In the genomic region with DNA sequence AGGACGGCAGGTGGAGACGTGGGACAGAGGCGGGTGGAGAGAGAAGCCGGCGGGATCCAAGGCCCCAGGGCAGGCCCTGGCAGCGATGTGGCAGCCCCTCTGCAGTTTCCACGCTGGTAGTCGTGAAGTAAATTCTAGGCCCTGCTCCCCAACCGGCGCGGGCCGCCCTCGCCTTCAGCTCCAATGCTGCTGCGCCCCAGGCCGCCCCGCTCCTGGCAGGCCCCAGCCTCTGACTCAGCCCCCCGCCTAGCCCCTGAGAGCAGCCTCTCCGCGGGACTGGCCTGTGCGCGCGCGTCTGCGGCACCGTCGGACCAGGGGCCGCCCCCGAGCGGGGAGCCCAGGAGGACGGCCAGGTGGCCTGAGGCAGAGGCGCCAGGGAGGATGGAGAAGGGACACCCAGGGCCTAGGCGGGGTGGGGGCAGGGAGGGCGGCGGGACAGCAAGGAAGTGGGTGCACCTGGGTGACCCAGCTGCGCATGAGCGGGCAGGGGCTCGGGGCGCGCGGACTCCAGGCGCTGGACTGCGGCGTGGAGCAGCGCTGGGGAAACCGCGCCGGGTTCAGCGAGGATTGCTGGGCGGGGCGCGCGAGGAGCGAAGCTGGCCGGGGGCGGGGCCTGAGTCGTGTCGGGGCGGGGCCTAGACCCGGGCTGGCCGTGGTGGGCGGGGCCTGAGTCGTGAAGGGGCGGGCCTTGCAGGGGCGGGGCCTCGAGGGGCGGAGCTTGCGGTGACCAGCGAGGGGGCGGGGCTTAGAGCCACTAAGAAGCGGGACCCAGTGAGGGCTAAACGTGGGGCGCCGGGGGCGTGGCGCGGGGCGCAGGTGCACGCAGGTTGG, we compare ENCODE assay signal across 8 cellular contexts. TPM values are rescaled to one million over a fixed set of nuclear protein-coding genes. Genes with fewer than 3 reads are reported as not detected.
DNase-seq lines count a peak whose midpoint lies in the region; ATAC-seq, FAIRE-seq and TF ChIP-seq lines count a peak whose summit lies in the region.

No MANE protein-coding gene starts in this region.

- peak overlapping the region; percentile 85 for H2AFZ ChIP-seq in mammary epithelial cell (ENCODE audit: low read depth, low read length)

- peak; percentile 90 for ATAC-seq in WTC11

- POLR2A ChIA-PET in WTC11 (lab: Charles Lee) = interaction anchor here (0.6 to 1.1 kb wide), 5 partner anchors 18 to 327 kb away, joined by 3 to 5 read pairs (median 3); no protein-coding TSS in a partner anchor

- H3K36me3 Mint-ChIP-seq in WTC11 = peaks cover 8% of the 10 kb centered on the region

- H3K27ac ChIP-seq in mammary epithelial cell (ENCODE audit: insufficient read depth, low read depth, low read length) (no peak overlapping the region), small intestine (ENCODE audit: low read depth in 1 of 2, low read length in 1 of 2) (no peak overlapping the region)

- peaks cover 2% of the 10 kb centered on the region for H3K79me2 ChIP-seq in mammary epithelial cell (ENCODE audit: insufficient read depth, low read length)

- H3K4me3 Mint-ChIP-seq in WTC11 = peak overlapping the region; percentile 66

- FAIRE-seq in small intestine (lab: Jason Lieb, UNC) = no peak

- H3K4me2 ChIP-seq in mammary epithelial cell (ENCODE audit: insufficient read depth, low read depth, low read length) = peak overlapping the region; percentile 98

- H3K9ac ChIP-seq in mammary epithelial cell (ENCODE audit: insufficient read depth, low read length) = no peak overlapping the region

- no peaks in the 10 kb centered on the region for H3K27me3 ChIP-seq in mammary epithelial cell (ENCODE audit: insufficient read depth, low read length)
- no peaks in the 10 kb centered on the region for H3K27me3 ChIP-seq in small intestine (ENCODE audit: control insufficient read depth in 2 of 2, insufficient read depth in 2 of 2, low read length in 2 of 2)

- intact Hi-C loops in mammary epithelial cell (cut with micrococcal nuclease) = no loop called here

- no peaks in the 10 kb centered on the region for H3K4me1 Mint-ChIP-seq in WTC11

- H3K4me3 ChIP-seq in mammary epithelial cell (replicated peaks in 1 of 3; ENCODE audit: insufficient read depth in 1 of 3, low read depth in 2 of 3, low read length in 3 of 3) = peak overlapping the region; percentile 41 to 58 (median 54)
- H3K4me3 ChIP-seq in small intestine (ENCODE audit: low read depth in 1 of 2, low read length in 2 of 2) = peak overlapping the region; percentile 30 to 64

- in situ Hi-C loops in mammary epithelial cell (cut with MboI; ENCODE audit: low sequenced_read_pairs in 2 of 2) = no loop called here

- peaks cover 6% of the 10 kb centered on the region for H3K4me1 ChIP-seq in mammary epithelial cell (ENCODE audit: insufficient read depth, low read length)
- no peaks in the 10 kb centered on the region for H3K4me1 ChIP-seq in small intestine (ENCODE audit: control insufficient read depth in 2 of 2, insufficient read depth in 1 of 2, low read depth in 1 of 2, low read length in 1 of 2)

- no peak for TF ChIP-seq CTCF in WTC11 (IDR thresholded peaks at IDR 0.05)
- TF ChIP-seq CTCF in mammary epithelial cell (conservative IDR thresholded peaks at IDR 0.05 in 1 of 2, IDR thresholded peaks at IDR 0.05 in 1 of 2; ENCODE audit: extremely low read depth in 1 of 2, insufficient read depth in 1 of 2, low read depth in 1 of 2, low read length in 2 of 2) = no peak

- CTCF ChIA-PET in WTC11 (lab: Charles Lee) (interaction anchor here (0.6 to 1.9 kb wide), 9 partner anchors 10 to 328 kb away, joined by 3 to 17 read pairs (median 5); a partner anchor contains a TSS), mammary epithelial cell (lab: Charles Lee; ENCODE audit: low non-redundant PET) (interaction anchor here (0.6 kb wide), 1 partner anchor 45 kb away, joined by 3 read pairs; no protein-coding TSS in a partner anchor)

- BruUV-seq in mammary epithelial cell (replicated peaks; lab: Mats Ljungman, UMichigan) = no TSS peak

- H3K9me3 ChIP-seq in mammary epithelial cell (replicated peaks; ENCODE audit: insufficient read depth, low read length) (peaks cover 2% of the 10 kb centered on the region), small intestine (ENCODE audit: control insufficient read depth, low read depth) (no peaks in the 10 kb centered on the region)

- no peak overlapping the region for H3K27ac Mint-ChIP-seq in WTC11

- 2% methylated on average over 9 of the region's 78 CpGs for WGBS in mammary epithelial cell (ENCODE audit: low coverage, missing lambda C conversion rate)
- 4 to 9% (median 5%) methylated on average over 42 to 78 of the region's 78 CpGs for WGBS in small intestine, 3 donors

- dilution Hi-C loops in mammary epithelial cell (cut with HindIII; ENCODE audit: low sequenced_read_pairs) = no loop called here

- H3K9me3 Mint-ChIP-seq in WTC11 = peaks cover 11% of the 10 kb centered on the region

- H3K36me3 ChIP-seq in mammary epithelial cell (ENCODE audit: insufficient read depth, low read length) (no peaks in the 10 kb centered on the region), small intestine (ENCODE audit: control insufficient read depth in 2 of 2, insufficient read depth in 2 of 2, low read length in 2 of 2) (no peaks in the 10 kb centered on the region)

- DNase-seq in EH (ENCODE audit: low read depth) (peak; percentile 80), HCEC 1CT (peak; percentile 76), NCI-H146 treated with DMSO at 0.1 percent for 48 hours (lab: John Stamatoyannopoulos, UW; ENCODE audit: unreplicated experiment) (peak; percentile 54), WTC11 (ENCODE audit: low spot score) (peak; percentile 92), mammary epithelial cell (peak; percentile 67), iPS-NIHi7 (ENCODE audit: extremely low spot score) (peak; percentile 95), small intestine (peak; percentile 85), NCI-H1105 (lab: John Stamatoyannopoulos, UW) (no peak)

- no peaks in the 10 kb centered on the region for H4K20me1 ChIP-seq in mammary epithelial cell (ENCODE audit: insufficient read depth, low read length)

- H3K27me3 Mint-ChIP-seq in WTC11 (ENCODE audit: low read depth) = peaks cover 39% of the 10 kb centered on the region

TF ChIP-seq in WTC11, 78 proteins besides CTCF, POLR2A, EP300 and RAD21 (continues in another document):
- TF ChIP-seq, protein P1, sequence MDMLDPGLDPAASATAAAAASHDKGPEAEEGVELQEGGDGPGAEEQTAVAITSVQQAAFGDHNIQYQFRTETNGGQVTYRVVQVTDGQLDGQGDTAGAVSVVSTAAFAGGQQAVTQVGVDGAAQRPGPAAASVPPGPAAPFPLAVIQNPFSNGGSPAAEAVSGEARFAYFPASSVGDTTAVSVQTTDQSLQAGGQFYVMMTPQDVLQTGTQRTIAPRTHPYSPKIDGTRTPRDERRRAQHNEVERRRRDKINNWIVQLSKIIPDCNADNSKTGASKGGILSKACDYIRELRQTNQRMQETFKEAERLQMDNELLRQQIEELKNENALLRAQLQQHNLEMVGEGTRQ (CRISPR knock-in tag; IDR thresholded peaks at IDR 0.05) = 0 out of 2 replicates have a peak, but pooled peaks have one; percentile 10
- TF ChIP-seq, protein P2, sequence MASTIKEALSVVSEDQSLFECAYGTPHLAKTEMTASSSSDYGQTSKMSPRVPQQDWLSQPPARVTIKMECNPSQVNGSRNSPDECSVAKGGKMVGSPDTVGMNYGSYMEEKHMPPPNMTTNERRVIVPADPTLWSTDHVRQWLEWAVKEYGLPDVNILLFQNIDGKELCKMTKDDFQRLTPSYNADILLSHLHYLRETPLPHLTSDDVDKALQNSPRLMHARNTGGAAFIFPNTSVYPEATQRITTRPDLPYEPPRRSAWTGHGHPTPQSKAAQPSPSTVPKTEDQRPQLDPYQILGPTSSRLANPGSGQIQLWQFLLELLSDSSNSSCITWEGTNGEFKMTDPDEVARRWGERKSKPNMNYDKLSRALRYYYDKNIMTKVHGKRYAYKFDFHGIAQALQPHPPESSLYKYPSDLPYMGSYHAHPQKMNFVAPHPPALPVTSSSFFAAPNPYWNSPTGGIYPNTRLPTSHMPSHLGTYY (CRISPR knock-in tag; IDR thresholded peaks at IDR 0.05) = no peak
- TF ChIP-seq FOXP1 (CRISPR knock-in tag; IDR thresholded peaks at IDR 0.05; ENCODE audit: borderline replicate concordance) = peak; percentile 48; the same call in 1 of the 2 replicates
- 0 out of 2 replicates have a peak, but pooled peaks have one; percentile 22 for TF ChIP-seq ZNF263 (CRISPR knock-in tag; IDR thresholded peaks at IDR 0.05; ENCODE audit: low read depth)
- TF ChIP-seq SP1 (CRISPR knock-in tag; conservative IDR thresholded peaks at IDR 0.05) = peak; percentile 51; the same call in 1 of the 2 replicates
- TF ChIP-seq, protein P3, sequence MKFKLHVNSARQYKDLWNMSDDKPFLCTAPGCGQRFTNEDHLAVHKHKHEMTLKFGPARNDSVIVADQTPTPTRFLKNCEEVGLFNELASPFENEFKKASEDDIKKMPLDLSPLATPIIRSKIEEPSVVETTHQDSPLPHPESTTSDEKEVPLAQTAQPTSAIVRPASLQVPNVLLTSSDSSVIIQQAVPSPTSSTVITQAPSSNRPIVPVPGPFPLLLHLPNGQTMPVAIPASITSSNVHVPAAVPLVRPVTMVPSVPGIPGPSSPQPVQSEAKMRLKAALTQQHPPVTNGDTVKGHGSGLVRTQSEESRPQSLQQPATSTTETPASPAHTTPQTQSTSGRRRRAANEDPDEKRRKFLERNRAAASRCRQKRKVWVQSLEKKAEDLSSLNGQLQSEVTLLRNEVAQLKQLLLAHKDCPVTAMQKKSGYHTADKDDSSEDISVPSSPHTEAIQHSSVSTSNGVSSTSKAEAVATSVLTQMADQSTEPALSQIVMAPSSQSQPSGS (CRISPR knock-in tag; IDR thresholded peaks at IDR 0.05; ENCODE audit: borderline replicate concordance, low read depth) = no peak
- peak; percentile 72 for TF ChIP-seq GABPB1 (CRISPR knock-in tag; IDR thresholded peaks at IDR 0.05)

RNA-seq across cellular contexts. Expression of a gene that starts 29.6 kb away (rescaled TPM):
- total RNA-seq in WTC11 (2021) (15.5 to 31.2 TPM (median 15.6 TPM) in 3 replicates), mammary epithelial cell (10 to 100 TPM in 1 of 2 donors, 1 to 10 TPM in 1; 8.5 to 10.2 TPM)
- polyA plus RNA-seq in mammary epithelial cell (4.3 TPM), small intestine (1 to 10 TPM in 2 of 3 donors, under 1 TPM in 1; 0.89 to 1.2 (median 1.1) TPM)
- 6.8 TPM for polyA minus RNA-seq in mammary epithelial cell

RNA-seq across cellular contexts. Expression of a gene that starts 46.8 kb away (rescaled TPM):
- total RNA-seq in WTC11 (2021) (9.8 to 12.1 TPM (median 10.7 TPM) in 3 replicates), mammary epithelial cell (under 1 TPM in 1 of 2 donors, not detected in 1; 0.45 TPM)
- polyA plus RNA-seq in mammary epithelial cell (not detected), small intestine (1 to 10 TPM in 2 of 3 donors, under 1 TPM in 1; 0.67 to 2.4 (median 1.2) TPM)
- not detected for polyA minus RNA-seq in mammary epithelial cell
